In the genomic region with DNA sequence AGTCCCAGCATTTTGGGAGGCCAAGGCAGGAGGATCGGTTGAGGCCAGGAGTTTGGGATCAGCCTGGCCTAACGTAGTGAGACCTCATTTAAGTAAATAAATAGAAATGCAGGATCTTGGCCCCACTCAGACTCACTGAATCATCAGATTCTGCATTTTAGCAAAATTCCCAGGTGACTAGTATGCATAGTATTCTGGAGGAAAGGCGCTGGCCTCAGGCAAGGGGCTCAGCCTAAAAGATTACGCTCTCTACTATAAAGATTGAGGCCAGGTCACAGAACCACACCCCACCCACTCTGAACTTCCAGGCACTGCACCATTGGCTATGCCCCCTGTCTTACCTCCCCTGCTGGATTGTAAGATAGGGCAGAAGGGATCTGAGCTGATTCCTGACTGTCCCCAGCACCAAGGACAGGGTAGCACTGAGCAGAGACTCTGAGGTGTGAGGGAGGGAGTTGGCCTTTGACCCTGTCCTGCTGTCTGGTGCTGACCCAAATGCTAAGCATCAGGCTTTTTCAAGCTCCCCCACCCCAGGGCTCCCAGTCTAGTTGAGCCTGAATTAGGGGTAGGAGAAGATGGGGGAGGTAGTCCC, we compare ENCODE assay signal across 2 cellular contexts.
TF ChIP-seq lines count a peak whose summit lies in the region.

No MANE protein-coding gene starts in this region.

TF ChIP-seq in IMR-90, 13 proteins besides CTCF, POLR2A, EP300 and RAD21:
- TF ChIP-seq NFE2L2 (IDR thresholded peaks at IDR 0.05; ENCODE audit: low read depth, low read length) (no peak), MXI1 (IDR thresholded peaks at IDR 0.05; ENCODE audit: borderline replicate concordance, low read depth, low read length) (no peak), SMC3 (IDR thresholded peaks at IDR 0.05; ENCODE audit: low read depth, low read length) (no peak), MAZ (IDR thresholded peaks at IDR 0.05; ENCODE audit: borderline replicate concordance, low read depth, low read length) (no peak), CHD1 (IDR thresholded peaks at IDR 0.05; ENCODE audit: low read depth, low read length) (no peak), RCOR1 (IDR thresholded peaks at IDR 0.05; ENCODE audit: insufficient replicate concordance, low read length) (no peak), MAFK (IDR thresholded peaks at IDR 0.05; ENCODE audit: low read depth, low read length) (no peak), FOS (IDR thresholded peaks at IDR 0.05; ENCODE audit: low read depth, low read length) (no peak)
TF ChIP-seq in IMR-90: peak in this region for 0.

TF ChIP-seq in K562, 482 proteins besides CTCF, POLR2A, EP300 and RAD21:
- TF ChIP-seq PCBP1 (IDR thresholded peaks at IDR 0.05; ENCODE audit: low read depth, low read length, poor library complexity, severe bottlenecking) (no peak), ZNF764 (CRISPR knock-in tag; IDR thresholded peaks at IDR 0.05; ENCODE audit: low read depth) (no peak), SMAD3 (CRISPR knock-in tag; conservative IDR thresholded peaks at IDR 0.05) (no peak), ELF4 (CRISPR knock-in tag; IDR thresholded peaks at IDR 0.05) (no peak), BHLHE40 (IDR thresholded peaks at IDR 0.05; ENCODE audit: low read length) (no peak), ZNF263 (CRISPR knock-in tag; IDR thresholded peaks at IDR 0.05; ENCODE audit: borderline replicate concordance) (no peak), ZC3H8 (IDR thresholded peaks at IDR 0.05) (no peak), RERE (CRISPR knock-in tag; IDR thresholded peaks at IDR 0.05; ENCODE audit: borderline replicate concordance) (no peak), E2F3 (CRISPR knock-in tag; IDR thresholded peaks at IDR 0.05) (no peak)
- TF ChIP-seq, protein P1, sequence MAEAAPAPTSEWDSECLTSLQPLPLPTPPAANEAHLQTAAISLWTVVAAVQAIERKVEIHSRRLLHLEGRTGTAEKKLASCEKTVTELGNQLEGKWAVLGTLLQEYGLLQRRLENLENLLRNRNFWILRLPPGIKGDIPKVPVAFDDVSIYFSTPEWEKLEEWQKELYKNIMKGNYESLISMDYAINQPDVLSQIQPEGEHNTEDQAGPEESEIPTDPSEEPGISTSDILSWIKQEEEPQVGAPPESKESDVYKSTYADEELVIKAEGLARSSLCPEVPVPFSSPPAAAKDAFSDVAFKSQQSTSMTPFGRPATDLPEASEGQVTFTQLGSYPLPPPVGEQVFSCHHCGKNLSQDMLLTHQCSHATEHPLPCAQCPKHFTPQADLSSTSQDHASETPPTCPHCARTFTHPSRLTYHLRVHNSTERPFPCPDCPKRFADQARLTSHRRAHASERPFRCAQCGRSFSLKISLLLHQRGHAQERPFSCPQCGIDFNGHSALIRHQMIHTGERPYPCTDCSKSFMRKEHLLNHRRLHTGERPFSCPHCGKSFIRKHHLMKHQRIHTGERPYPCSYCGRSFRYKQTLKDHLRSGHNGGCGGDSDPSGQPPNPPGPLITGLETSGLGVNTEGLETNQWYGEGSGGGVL (CRISPR knock-in tag; IDR thresholded peaks at IDR 0.05) = no peak
